23 cellular contexts compared by ENCODE assay signal in genomic region chr15:63794271-63794670, GRCh38.
"Had no signal": no experiment of that assay in that cellular context is flagged by ENCODE, and none has a peak within 500 bp of the region (broad histone marks: within the 10 kb centered on the region; RNA-seq: fewer than 3 reads in every experiment).

No MANE protein-coding gene starts in this region.

- H3K27ac Mint-ChIP-seq: activated CD4-positive, alpha-beta memory T cell treated with anti-CD3 and anti-CD28 coated beads, Interleukin-2, amount 10 ng/mL, durations not matched to agents 7 days and 5 days; WTC11 had no signal

- H3K27me3 ChIP-seq: heart right ventricle, right lobe of liver, upper lobe of left lung had no signal

- ATAC-seq: heart right ventricle, left cardiac atrium, right lobe of liver, WTC11 had no signal

- H3K27ac ChIP-seq: heart right ventricle, right lobe of liver, skin epidermis, thoracic aorta, upper lobe of left lung had no signal

- H3K4me1 ChIP-seq: right lobe of liver had no signal

- DNase-seq: activated CD4-positive, alpha-beta memory T cell treated with anti-CD3 and anti-CD28 coated beads, Interleukin-2, amount 10 ng/mL, durations not matched to agents 7 days and 5 days; activated CD4-positive, alpha-beta T cell treated with anti-CD3 and anti-CD28 coated beads for 4 hours; activated gamma-delta T cell treated with Interleukin-2 at 50 U/mL for 16 hours; activated T-cell treated with anti-CD3 and anti-CD28 coated beads for 4 hours; anterior cingulate cortex; effector CD8-positive, alpha-beta T cell; erythroblast; foreskin fibroblast; heart right ventricle; islet precursor cell; left cardiac atrium; posterior cingulate gyrus; right lobe of liver; stimulated activated CD4-positive, alpha-beta T cell treated with anti-CD3 and anti-CD28 coated beads, Interleukin-2, amount 100 ng/mL, for 24 hours; stimulated activated naive CD4-positive, alpha-beta T cell; T-helper 1 cell; T1000; upper lobe of left lung had no signal

- H3K4me3 ChIP-seq: heart right ventricle, right lobe of liver, skin epidermis, thoracic aorta, upper lobe of left lung had no signal

- H3K4me3 Mint-ChIP-seq: activated CD4-positive, alpha-beta memory T cell treated with anti-CD3 and anti-CD28 coated beads, Interleukin-2, amount 10 ng/mL, durations not matched to agents 7 days and 5 days; brain; neural crest cell; WTC11 had no signal

- H3K36me3 ChIP-seq: heart right ventricle, right lobe of liver, thoracic aorta, upper lobe of left lung had no signal

- H3K9me3 ChIP-seq: right lobe of liver, thoracic aorta, upper lobe of left lung had no signal

- H3K27me3 Mint-ChIP-seq: activated CD4-positive, alpha-beta memory T cell treated with anti-CD3 and anti-CD28 coated beads, Interleukin-2, amount 10 ng/mL, durations not matched to agents 7 days and 5 days; brain had no signal

- H3K4me1 Mint-ChIP-seq: neural crest cell had no signal
